Comparison of ENCODE assay signal across 8 cellular contexts in genomic region chr10:63700209-63700934, GRCh38.
DNase-seq lines count a peak whose midpoint lies in the region; TF ChIP-seq lines count a peak whose summit lies in the region.

No MANE protein-coding gene starts in this region.

- H3K23ac ChIP-seq in neuronal stem cell (ENCODE audit: low read depth, low read length, poor library complexity), result no peak overlapping the region

- H2AK5ac ChIP-seq in neuronal stem cell (ENCODE audit: low read depth, low read length), result no peak overlapping the region

- no peak overlapping the region for H2BK120ac ChIP-seq in neuronal stem cell (ENCODE audit: low read depth, low read length)

- H3K4me1 ChIP-seq in neuronal stem cell (ENCODE audit: control insufficient read depth in 2 of 2, insufficient read depth in 1 of 2, low read depth in 1 of 2, low read length in 2 of 2), result no peaks in the 10 kb centered on the region

- H3K4ac ChIP-seq in neuronal stem cell (ENCODE audit: low read length), result no peak overlapping the region

- H2AFZ ChIP-seq in neuronal stem cell (ENCODE audit: low read length), result no peak overlapping the region

- WGBS in neuronal stem cell (ENCODE audit: extremely low coverage in 2 of 2, insufficient read length in 2 of 2, insufficient replicate concordance in 1 of 2), 2 donors, result no CpG with 5 or more reads among the region's 5 CpGs

- no peaks in the 10 kb centered on the region for H3K36me3 ChIP-seq in neuronal stem cell (replicated peaks in 1 of 2; ENCODE audit: control insufficient read depth in 2 of 2, insufficient read depth in 2 of 2, low read length in 2 of 2)

- H3K27ac ChIP-seq in neuronal stem cell (replicated peaks; ENCODE audit: low read length), result no peak overlapping the region

- H3K9ac ChIP-seq in neuronal stem cell (ENCODE audit: low read depth, low read length, poor library complexity), result no peak overlapping the region

- H3K79me1 ChIP-seq in neuronal stem cell (ENCODE audit: low read depth, low read length), result peaks cover 1% of the 10 kb centered on the region

- no peak overlapping the region for H3K18ac ChIP-seq in neuronal stem cell (ENCODE audit: low read length)

- no peak overlapping the region for H4K8ac ChIP-seq in neuronal stem cell (ENCODE audit: low read depth, low read length)

- DNase-seq in NCI-H1105 treated with DMSO at 0.1 percent for 48 hours (lab: John Stamatoyannopoulos, UW), result peak; percentile 8
- DNase-seq in NCI-H1105 (lab: John Stamatoyannopoulos, UW), result no peak
- peak; percentile 38 for DNase-seq in SK-MEL-5 (ENCODE audit: low read depth, low spot score)
- peak; percentile 95 for DNase-seq in fibroblast of villous mesenchyme (ENCODE audit: low read depth)
- DNase-seq in stimulated activated CD4-positive, alpha-beta T cell treated with anti-CD3 and anti-CD28 coated beads, Interleukin-1b, Interleukin-23, amount 100 ng/mL, for 48 hours, result peak; percentile 46
- no peak for DNase-seq in GM10266 (ENCODE audit: extremely low spot score)
- no peak for DNase-seq in neuronal stem cell (ENCODE audit: low spot score)
- no peak for DNase-seq in NOMO-1 treated with DMSO at 0.1 percent for 48 hours (lab: John Stamatoyannopoulos, UW; ENCODE audit: unreplicated experiment)

- H3K4me2 ChIP-seq in neuronal stem cell (ENCODE audit: insufficient read depth, low read length, poor library complexity, severe bottlenecking), result no peak overlapping the region

- no peak for TF ChIP-seq CTCF in fibroblast of villous mesenchyme (IDR thresholded peaks at IDR 0.05; ENCODE audit: insufficient read depth, low read depth, low read length)
- no peak for TF ChIP-seq CTCF in GM10266 (IDR thresholded peaks at IDR 0.05; ENCODE audit: control insufficient read depth, insufficient read depth, low read depth, missing control alignments)

- H2BK15ac ChIP-seq in neuronal stem cell (ENCODE audit: low read length), result no peak overlapping the region

- in situ Hi-C loops in SK-MEL-5 (cut with HindIII; ENCODE audit: low pct_unique_long_range_greater_than_20kb, low sequenced_read_pairs), result loop anchor here (25.0 kb wide), 1 partner anchor 538 kb away; no protein-coding TSS in a partner anchor

- no peak overlapping the region for H3K14ac ChIP-seq in neuronal stem cell (ENCODE audit: low read length)

- H3K4me3 ChIP-seq in fibroblast of villous mesenchyme (ENCODE audit: low read depth, low read length), result no peak overlapping the region
- no peak overlapping the region for H3K4me3 ChIP-seq in neuronal stem cell (ENCODE audit: low read length in 2 of 2)

- no peak overlapping the region for H4K91ac ChIP-seq in neuronal stem cell (ENCODE audit: low read depth, low read length, poor library complexity)

- H2BK12ac ChIP-seq in neuronal stem cell (ENCODE audit: low read length), result no peak overlapping the region

- no peaks in the 10 kb centered on the region for H3K9me3 ChIP-seq in neuronal stem cell (replicated peaks in 1 of 2; ENCODE audit: control insufficient read depth in 2 of 2, insufficient read depth in 1 of 2, low read depth in 1 of 2, low read length in 2 of 2)

- no peaks in the 10 kb centered on the region for H3K27me3 ChIP-seq in neuronal stem cell (ENCODE audit: control insufficient read depth in 3 of 3, insufficient read depth in 3 of 3, low read depth in 1 of 3, low read length in 3 of 3)

- no peak overlapping the region for H2BK5ac ChIP-seq in neuronal stem cell (ENCODE audit: low read length)

Comparison
In these comparisons a context has a peak if more than half of its experiments do, and no peak if none do; other contexts are left out.
1. DNase-seq: peak in NCI-H1105 treated with DMSO at 0.1 percent for 48 hours (single experiment), SK-MEL-5 (single experiment), fibroblast of villous mesenchyme (single experiment) and stimulated activated CD4-positive, alpha-beta T cell treated with anti-CD3 and anti-CD28 coated beads, Interleukin-1b, Interleukin-23, amount 100 ng/mL, for 48 hours (single experiment); none in NCI-H1105 (single experiment), GM10266 (single experiment), neuronal stem cell (single experiment) and NOMO-1 treated with DMSO at 0.1 percent for 48 hours (single experiment).